10 cellular contexts compared by ENCODE assay signal in the genomic region with DNA sequence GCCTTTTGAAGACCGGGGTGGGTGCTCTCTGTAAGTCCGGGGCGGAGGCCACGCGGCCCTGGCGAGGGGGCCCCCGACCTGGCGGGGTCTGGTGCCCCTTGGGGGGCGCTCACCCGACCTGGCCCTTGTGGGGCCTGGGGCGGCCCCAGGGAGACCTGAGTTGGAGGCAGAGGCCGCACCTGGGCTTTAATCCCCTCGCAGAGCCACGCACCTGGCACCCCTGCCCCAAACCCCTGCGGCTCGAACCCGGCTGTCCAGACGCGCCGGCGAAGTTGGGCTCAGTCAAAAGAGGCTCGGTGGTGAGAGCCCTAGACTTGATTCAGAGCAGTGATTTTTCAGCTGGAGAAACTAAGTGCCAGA. TPM values are rescaled to one million over a fixed set of nuclear protein-coding genes. Genes with fewer than 3 reads are reported as not detected.
A peak's percentile ranks its signal among the peaks of the same experiment; 100 is the strongest.
DNase-seq lines count a peak whose midpoint lies in the region; FAIRE-seq and TF ChIP-seq lines count a peak whose summit lies in the region.
"Had no signal": no experiment of that assay in that cellular context is flagged by ENCODE, and none has a peak within 500 bp of the region (broad histone marks: within the 10 kb centered on the region; RNA-seq: fewer than 3 reads in every experiment).

No MANE protein-coding gene starts in this region.

- H3K56ac ChIP-seq in H1 (replicated peaks; ENCODE audit: insufficient read length, low read depth, low read length) = no peak overlapping the region

- H3K4me2 ChIP-seq in H1 (ENCODE audit: insufficient read depth in 1 of 2, low read depth in 2 of 2, low read length in 2 of 2) = peak overlapping the region; percentile 5 to 66
- H3K4me2 ChIP-seq: A549 had no signal

- no peaks in the 10 kb centered on the region for H3K9me3 ChIP-seq in HUES48 (ENCODE audit: control insufficient read depth, insufficient read depth, low read length)
- H3K9me3 ChIP-seq in H1 (ENCODE audit: insufficient read depth in 2 of 2, low read depth in 1 of 2, low read length in 1 of 2) = no peaks in the 10 kb centered on the region
- H3K9me3 ChIP-seq in sigmoid colon = no peaks in the 10 kb centered on the region
- no peaks in the 10 kb centered on the region for H3K9me3 ChIP-seq in HAP-1
- H3K9me3 ChIP-seq: A549 had no signal

- H4K8ac ChIP-seq in H1 (ENCODE audit: extremely low read depth, insufficient read depth, low read length) = peak overlapping the region; percentile 66; the same call in 1 of the 2 replicates

- no peak overlapping the region for H2BK5ac ChIP-seq in H1 (ENCODE audit: low read depth, low read length)

- H3K27ac ChIP-seq in HUES48 (ENCODE audit: low read depth, low read length) (peak overlapping the region; percentile 21), H1 (ENCODE audit: low read depth, low read length) (no peak overlapping the region), sigmoid colon (peak overlapping the region in 3 of 4 donors; percentile 38 to 52 (median 44))
- H3K27ac ChIP-seq: A549 had no signal

- H3K4ac ChIP-seq in H1 (replicated peaks; ENCODE audit: insufficient read length, low read depth, low read length) = no peak overlapping the region

- H3K18ac ChIP-seq in H1 (ENCODE audit: extremely low read depth, low read length) = no peak overlapping the region

- no peak for TF ChIP-seq EP300 in H1 (IDR thresholded peaks at IDR 0.05; ENCODE audit: borderline replicate concordance in 1 of 2, low read depth in 2 of 2, low read length in 2 of 2)
- no peak for TF ChIP-seq EP300 in sigmoid colon (IDR thresholded peaks at IDR 0.05)

- H4K5ac ChIP-seq in H1 (ENCODE audit: insufficient read length, low read depth, low read length) = no peak overlapping the region

- 10% methylated on average over 22 of the region's 22 CpGs; no CpG with 5 or more reads in 1 of the 2 experiments for WGBS in H1 (ENCODE audit: extremely low coverage in 1 of 2, insufficient coverage in 1 of 2, insufficient read length in 1 of 2, insufficient replicate concordance in 2 of 2, low coverage in 1 of 2, low lambda C conversion rate in 2 of 2, missing lambda C conversion rate in 1 of 2), 2 experiments
- 20 to 21% methylated on average over 22 of the region's 22 CpGs for WGBS in sigmoid colon, 2 donors

- CTCF ChIA-PET in H1 (lab: Charles Lee; ENCODE audit: partially characterized antibody) = interaction anchor here (0.6 to 3.4 kb wide), 36 partner anchors 9 to 250 kb away, joined by 3 to 13 read pairs (median 4); a partner anchor contains a TSS

- H3K79me1 ChIP-seq in H1 (ENCODE audit: low read depth, low read length) = no peaks in the 10 kb centered on the region

- FAIRE-seq in H1 (lab: Jason Lieb, UNC) = no peak
- FAIRE-seq: A549 had no signal

- H3K14ac ChIP-seq in H1 (ENCODE audit: insufficient read length) = no peak overlapping the region

- TF ChIP-seq RAD21 in H1 (IDR thresholded peaks at IDR 0.05 in 1 of 2, conservative IDR thresholded peaks at IDR 0.05 in 1 of 2; ENCODE audit: low read depth in 2 of 2, low read length in 2 of 2) = no peak

- no peaks in the 10 kb centered on the region for H3K79me2 ChIP-seq in H1 (ENCODE audit: control insufficient read depth in 1 of 2, insufficient read depth in 2 of 2, low read length in 2 of 2)

- intact Hi-C loops in sigmoid colon (cut with DNase I) = loop anchor here (1.0 to 2.0 kb wide), 3 partner anchors 103 to 272 kb away; a partner anchor contains a TSS

- H4K91ac ChIP-seq in H1 (replicated peaks; ENCODE audit: insufficient read length, low read length) = no peak overlapping the region

- no peak overlapping the region for H2AK5ac ChIP-seq in H1 (ENCODE audit: low read depth, low read length)

- no peak overlapping the region for H2BK20ac ChIP-seq in H1 (ENCODE audit: low read length)

- H3K4me3 ChIP-seq in HUES48 (ENCODE audit: low read depth, low read length) = peak overlapping the region; percentile 59
- H3K4me3 ChIP-seq in H1 (ENCODE audit: extremely low read depth in 1 of 4, insufficient read depth in 2 of 4, low read depth in 3 of 4, low read length in 4 of 4) = peak overlapping the region; percentile 26 to 66 (median 53)
- peak overlapping the region; percentile 31 to 53 (median 44) for H3K4me3 ChIP-seq in sigmoid colon
- H3K4me3 ChIP-seq in HAP-1 = no peak overlapping the region
- H3K4me3 ChIP-seq: A549 had no signal

- H3K9ac ChIP-seq in HUES48 (ENCODE audit: low read depth, low read length) (no peak overlapping the region), H1 (replicated peaks in 1 of 4; ENCODE audit: extremely low read depth in 1 of 4, low read depth in 3 of 4, low read length in 3 of 4) (0 out of 7 replicates have a peak overlapping the region, but pooled peaks of 1 of the 4 experiments have one; percentile 20)

- POLR2A ChIA-PET in H1 (lab: Charles Lee; ENCODE audit: partially characterized antibody) = interaction anchor here (0.6 to 1.7 kb wide), 6 partner anchors 25 to 348 kb away, joined by 3 to 6 read pairs (median 4); a partner anchor contains a TSS

- no peak overlapping the region for H2BK120ac ChIP-seq in H1 (replicated peaks; ENCODE audit: low read depth, low read length)

- H3K23me2 ChIP-seq in H1 (ENCODE audit: low read depth, low read length) = peaks cover 4% of the 10 kb centered on the region; the same call in 1 of the 2 replicates

- H2BK12ac ChIP-seq in H1 (ENCODE audit: low read depth, low read length) = no peak overlapping the region

- H3K36me3 ChIP-seq in HUES48 (ENCODE audit: control insufficient read depth, insufficient read depth, low read length) (peaks cover 24% of the 10 kb centered on the region), H1 (ENCODE audit: control insufficient read depth in 2 of 4, insufficient read depth in 4 of 4, low read length in 3 of 4) (peaks cover 0 to 13% (median 0%) of the 10 kb centered on the region in 4 experiments; a peak in 1 of 8 replicates), sigmoid colon (peaks cover 0 to 49% (median 21%) of the 10 kb centered on the region in 4 donors), HAP-1 (replicated peaks) (peaks cover 35% of the 10 kb centered on the region)

- H3K23ac ChIP-seq in H1 (ENCODE audit: insufficient read length) = no peak overlapping the region

- H2AFZ ChIP-seq in H1 (ENCODE audit: low read length) = no peak overlapping the region

- H4K20me1 ChIP-seq in H1 (replicated peaks in 1 of 2; ENCODE audit: control insufficient read depth in 1 of 2, insufficient read depth in 2 of 2, low read length in 2 of 2) = no peaks in the 10 kb centered on the region

- H3K27me3 ChIP-seq in HUES48 (ENCODE audit: control insufficient read depth, insufficient read depth, low read length) (no peaks in the 10 kb centered on the region), H1 (replicated peaks in 1 of 4; ENCODE audit: control insufficient read depth in 3 of 4, extremely low read depth in 1 of 4, insufficient read depth in 3 of 4, low read length in 3 of 4) (no peaks in the 10 kb centered on the region), sigmoid colon (no peaks in the 10 kb centered on the region), HAP-1 (ENCODE audit: low read depth) (no peaks in the 10 kb centered on the region)

- in situ Hi-C loops in HAP-1 (cut with MboI; ENCODE audit: low sequenced_read_pairs) = loop anchor here (10.0 kb wide), 1 partner anchor 206 kb away; no protein-coding TSS in a partner anchor

- H2BK15ac ChIP-seq in H1 (ENCODE audit: low read length) = no peak overlapping the region

- TF ChIP-seq CTCF in H1 (IDR thresholded peaks at IDR 0.05; ENCODE audit: control extremely low read depth in 1 of 3, insufficient read depth in 1 of 3, low read depth in 1 of 3, low read length in 3 of 3) (no peak), sigmoid colon (IDR thresholded peaks at IDR 0.05) (no peak)

- H3K4me1 ChIP-seq in HUES48 (ENCODE audit: control insufficient read depth, insufficient read depth, low read length) = peaks cover 2% of the 10 kb centered on the region; the same call in 1 of the 2 replicates
- H3K4me1 ChIP-seq in H1 (replicated peaks in 1 of 4; ENCODE audit: control insufficient read depth in 3 of 4, insufficient read depth in 4 of 4, low read length in 3 of 4) = peaks cover 0 to 7% (median 2%) of the 10 kb centered on the region in 4 experiments; a peak in 4 of 7 replicates
- peaks cover 0 to 9% (median 0%) of the 10 kb centered on the region in 4 donors for H3K4me1 ChIP-seq in sigmoid colon
- H3K4me1 ChIP-seq in HAP-1 = no peaks in the 10 kb centered on the region
- H3K4me1 ChIP-seq: A549 had no signal

- TF ChIP-seq POLR2A in H1 (IDR thresholded peaks at IDR 0.05; ENCODE audit: control extremely low read depth in 1 of 2, low read depth in 2 of 2, low read length in 2 of 2) (no peak), sigmoid colon (IDR thresholded peaks at IDR 0.05) (no peak)

- DNase-seq in DMS53 (lab: John Stamatoyannopoulos, UW) (peak; percentile 65), DMS53 treated with DMSO at 0.1 percent for 48 hours (lab: John Stamatoyannopoulos, UW; ENCODE audit: unreplicated experiment) (no peak), H1 (ENCODE audit: low read depth in 1 of 2, low spot score in 2 of 2) (no peak), sigmoid colon (no peak), HAP-1 (ENCODE audit: low spot score in 2 of 2) (no peak), dermis blood vessel endothelial cell (no peak), AML-193 (lab: John Stamatoyannopoulos, UW) (no peak)

RNA-seq across cellular contexts. Expression of a gene that starts 0.3 kb away (rescaled TPM):
- total RNA-seq in H1 (2021; fragmentation: NEBNext Ultra II Directional; extraction: Animal tissue kit (Norgen Biotek cat#: 25700)) = 2.9 and 3.3 TPM in 2 replicates
- polyA plus RNA-seq in H1 (2011; rRNA removed) = 1.8 and 1.9 TPM in 2 replicates
- 2.1 TPM for polyA plus RNA-seq in H1 (2011; cell fraction: cytosol; rRNA removed)
- polyA plus RNA-seq in H1 (2011; cell fraction: nucleus; rRNA removed) = 4.9 TPM
- polyA plus RNA-seq in H1 (2012, experiment 1 of 2) = 1.3 to 3.1 TPM (median 2.2 TPM) in 4 replicates
- 0.89 TPM for polyA plus RNA-seq in H1 (2012, experiment 2 of 2)
- polyA plus RNA-seq in H1 (2013, experiment 1 of 2) = 2.7 TPM
- polyA plus RNA-seq in H1 (2013, experiment 2 of 2) = 2.4 TPM
- polyA minus RNA-seq in H1 (2011; rRNA and poly(A)+ RNA removed) = 5.0 and 5.4 TPM in 2 replicates
- 1.3 TPM for polyA minus RNA-seq in H1 (2011; cell fraction: cytosol; rRNA and poly(A)+ RNA removed)
- 3.1 TPM for polyA minus RNA-seq in H1 (2011; cell fraction: nucleus; rRNA and poly(A)+ RNA removed)
- 1 to 10 TPM in 3 of 4 donors, under 1 TPM in 1; 0.68 to 3.0 (median 1.2) TPM for total RNA-seq in sigmoid colon
- polyA plus RNA-seq in sigmoid colon = 1 to 10 TPM in 1 of 3 donors, under 1 TPM in 1, not detected in 1; 0.98 to 1.2 TPM
- 0.56 and 2.9 TPM in 2 replicates for total RNA-seq in dermis blood vessel endothelial cell

RNA-seq across cellular contexts. Expression of a gene that starts 30.1 kb away (rescaled TPM):
- total RNA-seq in H1 (2021; fragmentation: NEBNext Ultra II Directional; extraction: Animal tissue kit (Norgen Biotek cat#: 25700)) = 28.8 and 33.1 TPM in 2 replicates
- polyA plus RNA-seq in H1 (2011; rRNA removed) = 36.1 and 38.5 TPM in 2 replicates
- 91.7 TPM for polyA plus RNA-seq in H1 (2011; cell fraction: cytosol; rRNA removed)
- 40.6 TPM for polyA plus RNA-seq in H1 (2011; cell fraction: nucleus; rRNA removed)
- polyA plus RNA-seq in H1 (2012, experiment 1 of 2) = 27.5 to 49.3 TPM (median 44.6 TPM) in 4 replicates
- 19.3 TPM for polyA plus RNA-seq in H1 (2012, experiment 2 of 2)
- polyA plus RNA-seq in H1 (2013, experiment 1 of 2) = 17.6 TPM
- polyA plus RNA-seq in H1 (2013, experiment 2 of 2) = 18.2 TPM
- polyA minus RNA-seq in H1 (2011; rRNA and poly(A)+ RNA removed) = 22.3 and 22.4 TPM in 2 replicates
- polyA minus RNA-seq in H1 (2011; cell fraction: cytosol; rRNA and poly(A)+ RNA removed) = 34.8 TPM
- polyA minus RNA-seq in H1 (2011; cell fraction: nucleus; rRNA and poly(A)+ RNA removed) = 19.6 TPM
- 10 to 100 TPM; 28.5 to 91.4 (median 39.1) TPM for total RNA-seq in sigmoid colon
- 100 to 1,000 TPM in 2 of 3 donors, 10 to 100 TPM in 1; 92.9 to 108 (median 102) TPM for polyA plus RNA-seq in sigmoid colon
- 48.5 and 131 TPM in 2 replicates for total RNA-seq in dermis blood vessel endothelial cell

RNA-seq across cellular contexts. Expression of a gene that starts 60.0 kb away (rescaled TPM):
- total RNA-seq in H1 (2021; fragmentation: NEBNext Ultra II Directional; extraction: Animal tissue kit (Norgen Biotek cat#: 25700)) = 0.38 and 0.56 TPM in 2 replicates
- polyA plus RNA-seq in H1 (2011; rRNA removed) = 0.28 and 0.48 TPM in 2 replicates
- polyA plus RNA-seq in H1 (2011; cell fraction: cytosol; rRNA removed) = 0.47 TPM
- 0.20 TPM for polyA plus RNA-seq in H1 (2011; cell fraction: nucleus; rRNA removed)
- polyA plus RNA-seq in H1 (2012, experiment 1 of 2) = 0.29 to 1.0 TPM (median 0.42 TPM) in 4 replicates
- polyA plus RNA-seq in H1 (2012, experiment 2 of 2) = 0.56 TPM
- 0.55 TPM for polyA plus RNA-seq in H1 (2013, experiment 1 of 2)
- 0.42 TPM for polyA plus RNA-seq in H1 (2013, experiment 2 of 2)
- polyA minus RNA-seq in H1 (2011; rRNA and poly(A)+ RNA removed) = 0.09 and 0.24 TPM in 2 replicates
- not detected for polyA minus RNA-seq in H1 (2011; cell fraction: cytosol; rRNA and poly(A)+ RNA removed)
- not detected for polyA minus RNA-seq in H1 (2011; cell fraction: nucleus; rRNA and poly(A)+ RNA removed)
- total RNA-seq in sigmoid colon = 1 to 10 TPM in 1 of 4 donors, under 1 TPM in 3; 0.27 to 2.8 (median 0.34) TPM
- polyA plus RNA-seq in sigmoid colon = 1 to 10 TPM in 1 of 3 donors, under 1 TPM in 1, not detected in 1; 0.86 to 2.4 TPM
- not detected in 2 replicates for total RNA-seq in dermis blood vessel endothelial cell
- total RNA-seq: activated CD8-positive, alpha-beta memory T cell treated with anti-CD3 and anti-CD28 coated beads for 36 hours had no signal
